1 cellular context compared by ENCODE assay signal in genomic region chr7:75962607-75963382, GRCh38.
TF ChIP-seq lines count a peak whose summit lies in the region.

No MANE protein-coding gene starts in this region.

TF ChIP-seq in HepG2, 621 proteins besides CTCF, POLR2A, EP300 and RAD21 (continued from another document):
- TF ChIP-seq, protein P1, sequence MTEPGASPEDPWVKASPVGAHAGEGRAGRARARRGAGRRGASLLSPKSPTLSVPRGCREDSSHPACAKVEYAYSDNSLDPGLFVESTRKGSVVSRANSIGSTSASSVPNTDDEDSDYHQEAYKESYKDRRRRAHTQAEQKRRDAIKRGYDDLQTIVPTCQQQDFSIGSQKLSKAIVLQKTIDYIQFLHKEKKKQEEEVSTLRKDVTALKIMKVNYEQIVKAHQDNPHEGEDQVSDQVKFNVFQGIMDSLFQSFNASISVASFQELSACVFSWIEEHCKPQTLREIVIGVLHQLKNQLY (CRISPR knock-in tag; IDR thresholded peaks at IDR 0.05) = peak; percentile 77; the same call in 1 of the 2 replicates
- TF ChIP-seq, protein P2, sequence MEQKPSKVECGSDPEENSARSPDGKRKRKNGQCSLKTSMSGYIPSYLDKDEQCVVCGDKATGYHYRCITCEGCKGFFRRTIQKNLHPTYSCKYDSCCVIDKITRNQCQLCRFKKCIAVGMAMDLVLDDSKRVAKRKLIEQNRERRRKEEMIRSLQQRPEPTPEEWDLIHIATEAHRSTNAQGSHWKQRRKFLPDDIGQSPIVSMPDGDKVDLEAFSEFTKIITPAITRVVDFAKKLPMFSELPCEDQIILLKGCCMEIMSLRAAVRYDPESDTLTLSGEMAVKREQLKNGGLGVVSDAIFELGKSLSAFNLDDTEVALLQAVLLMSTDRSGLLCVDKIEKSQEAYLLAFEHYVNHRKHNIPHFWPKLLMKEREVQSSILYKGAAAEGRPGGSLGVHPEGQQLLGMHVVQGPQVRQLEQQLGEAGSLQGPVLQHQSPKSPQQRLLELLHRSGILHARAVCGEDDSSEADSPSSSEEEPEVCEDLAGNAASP (CRISPR knock-in tag; IDR thresholded peaks at IDR 0.05; ENCODE audit: borderline replicate concordance) = peak; percentile 70; the same call in 1 of the 2 replicates
- 0 out of 2 replicates have a peak, but pooled peaks have one; percentile 5 for TF ChIP-seq SSRP1 (CRISPR knock-in tag; IDR thresholded peaks at IDR 0.05)
- TF ChIP-seq HDAC2 (CRISPR knock-in tag; IDR thresholded peaks at IDR 0.05) = peak; percentile 88
- 0 out of 2 replicates have a peak, but pooled peaks have one; percentile 57 for TF ChIP-seq ZNF761 (CRISPR knock-in tag; conservative IDR thresholded peaks at IDR 0.05)
- TF ChIP-seq ZNF451 (CRISPR knock-in tag; IDR thresholded peaks at IDR 0.05) = 0 out of 2 replicates have a peak, but pooled peaks have one; percentile 42
- 0 out of 2 replicates have a peak, but pooled peaks have one; percentile 49 for TF ChIP-seq NAIF1 (CRISPR knock-in tag; IDR thresholded peaks at IDR 0.05; ENCODE audit: borderline replicate concordance)
- peak; percentile 36; the same call in 1 of the 2 replicates for TF ChIP-seq HMG20A (CRISPR knock-in tag; IDR thresholded peaks at IDR 0.05; ENCODE audit: borderline replicate concordance)
- TF ChIP-seq HIC2 (CRISPR knock-in tag; IDR thresholded peaks at IDR 0.05; ENCODE audit: low read depth) = peak; percentile 58; the same call in 1 of the 2 replicates
- TF ChIP-seq ZNF136 (CRISPR knock-in tag; IDR thresholded peaks at IDR 0.05; ENCODE audit: low read depth) = no peak
- TF ChIP-seq HNF1B (CRISPR knock-in tag; IDR thresholded peaks at IDR 0.05) = peak; percentile 45; the same call in 1 of the 2 replicates
- peak; percentile 57; the same call in 1 of the 2 replicates for TF ChIP-seq ZNF724P (CRISPR knock-in tag; IDR thresholded peaks at IDR 0.05; ENCODE audit: borderline replicate concordance)
- TF ChIP-seq SOX6 (IDR thresholded peaks at IDR 0.05) = no peak
- peak; percentile 94 for TF ChIP-seq SOX6 (CRISPR knock-in tag; IDR thresholded peaks at IDR 0.05)
- peak; percentile 60; the same call in 1 of the 2 replicates for TF ChIP-seq ZNF383 (CRISPR knock-in tag; IDR thresholded peaks at IDR 0.05; ENCODE audit: borderline replicate concordance)
- no peak; the same call in 1 of the 2 replicates for TF ChIP-seq ZNF543 (CRISPR knock-in tag; IDR thresholded peaks at IDR 0.05)
- peak; percentile 83 for TF ChIP-seq RARA (CRISPR knock-in tag; IDR thresholded peaks at IDR 0.05)
- no peak for TF ChIP-seq SALL2 (CRISPR knock-in tag; IDR thresholded peaks at IDR 0.05)
- TF ChIP-seq BCL6 (CRISPR knock-in tag; IDR thresholded peaks at IDR 0.05) = peak; percentile 70; the same call in 1 of the 2 replicates
- TF ChIP-seq LCORL (IDR thresholded peaks at IDR 0.05) = no peak
- 0 out of 2 replicates have a peak, but pooled peaks have one; percentile 34 for TF ChIP-seq LCORL (CRISPR knock-in tag; IDR thresholded peaks at IDR 0.05)
- TF ChIP-seq ESRRA (CRISPR knock-in tag; IDR thresholded peaks at IDR 0.05; ENCODE audit: low read depth) = peak; percentile 85
